ENCODE assay signal across 8 cellular contexts in genomic region chr5:132411382-132411925, GRCh38. TPM values are rescaled to one million over a fixed set of nuclear protein-coding genes. Genes with fewer than 3 reads are reported as not detected.
DNase-seq lines count a peak whose midpoint lies in the region; ATAC-seq and TF ChIP-seq lines count a peak whose summit lies in the region.

No MANE protein-coding gene starts in this region.

- peak overlapping the region; percentile 88 to 96 for H3K4me3 ChIP-seq in ascending aorta
- H3K4me3 ChIP-seq in kidney epithelial cell (ENCODE audit: low read depth, low read length): peak overlapping the region; percentile 52

- peak overlapping the region; percentile 97 to 100 for H3K27ac ChIP-seq in ascending aorta

- DNase-seq in NCI-H2029 (lab: John Stamatoyannopoulos, UW) (peak; percentile 58), NCI-H2029 treated with DMSO at 0.1 percent for 48 hours (lab: John Stamatoyannopoulos, UW) (no peak), LoVo (ENCODE audit: low spot score) (peak; percentile 67), ascending aorta (ENCODE audit: low spot score in 2 of 2) (no peak), kidney epithelial cell (ENCODE audit: low read depth) (no peak), HPDE6-E6E7 (ENCODE audit: extremely low spot score) (no peak), HCEC 1CT (no peak)
- peak; percentile 48 for DNase-seq in stimulated activated naive CD8-positive, alpha-beta T cell treated with anti-CD3 and anti-CD28 coated beads, Interleukin-15, Interleukin-2, amounts not matched to agents 100 U/mL and 50 U/mL, for 24 hours

- intact Hi-C loops in ascending aorta (cut with DNase I): loop anchor here (2.0 to 5.0 kb wide), 4 partner anchors 23 to 146 kb away; partner anchors contain the start of genes RAD50 and SLC22A4

- H3K9me3 ChIP-seq in ascending aorta: no peaks in the 10 kb centered on the region

- H3K36me3 ChIP-seq in ascending aorta: no peaks in the 10 kb centered on the region
- H3K36me3 ChIP-seq in kidney epithelial cell (ENCODE audit: control insufficient read depth, insufficient read depth, low read length): no peaks in the 10 kb centered on the region

- ATAC-seq in stimulated activated naive CD8-positive, alpha-beta T cell treated with anti-CD3 and anti-CD28 coated beads, Interleukin-15, Interleukin-2, amounts not matched to agents 100 U/mL and 50 U/mL, for 24 hours: peak; percentile 25

- H3K4me1 ChIP-seq in ascending aorta: peaks cover 0 to 49% of the 10 kb centered on the region in 2 donors

- TF ChIP-seq CTCF in ascending aorta (IDR thresholded peaks at IDR 0.05) (no peak), kidney epithelial cell (IDR thresholded peaks at IDR 0.05; ENCODE audit: insufficient read depth, low read length, poor library complexity, severe bottlenecking) (no peak)

- H3K27me3 ChIP-seq in ascending aorta (no peaks in the 10 kb centered on the region), kidney epithelial cell (ENCODE audit: control insufficient read depth, insufficient read depth, low read length) (no peaks in the 10 kb centered on the region)

RNA-seq across cellular contexts. Expression of gene SLC22A5, which starts 41.9 kb away (rescaled TPM):
- 11.9 TPM for total RNA-seq in ascending aorta
- 13.2 and 19.1 TPM in 2 replicates for total RNA-seq in kidney epithelial cell

Comparison
In these comparisons a context has a peak if more than half of its experiments do, and no peak if none do; other contexts are left out.
1. DNase-seq: peak in NCI-H2029 (single experiment), LoVo (single experiment) and stimulated activated naive CD8-positive, alpha-beta T cell treated with anti-CD3 and anti-CD28 coated beads, Interleukin-15, Interleukin-2, amounts not matched to agents 100 U/mL and 50 U/mL, for 24 hours (single experiment); none in NCI-H2029 treated with DMSO at 0.1 percent for 48 hours (single experiment), ascending aorta (0 of 2), kidney epithelial cell (single experiment), HPDE6-E6E7 (single experiment) and HCEC 1CT (single experiment).